ENCODE assay signal across 8 cellular contexts in genomic region chr17:45132302-45132568, GRCh38. TPM values are rescaled to one million over a fixed set of nuclear protein-coding genes. Genes with fewer than 3 reads are reported as not detected.
DNase-seq lines count a peak whose midpoint lies in the region; ATAC-seq and TF ChIP-seq lines count a peak whose summit lies in the region.

A gene with protein sequence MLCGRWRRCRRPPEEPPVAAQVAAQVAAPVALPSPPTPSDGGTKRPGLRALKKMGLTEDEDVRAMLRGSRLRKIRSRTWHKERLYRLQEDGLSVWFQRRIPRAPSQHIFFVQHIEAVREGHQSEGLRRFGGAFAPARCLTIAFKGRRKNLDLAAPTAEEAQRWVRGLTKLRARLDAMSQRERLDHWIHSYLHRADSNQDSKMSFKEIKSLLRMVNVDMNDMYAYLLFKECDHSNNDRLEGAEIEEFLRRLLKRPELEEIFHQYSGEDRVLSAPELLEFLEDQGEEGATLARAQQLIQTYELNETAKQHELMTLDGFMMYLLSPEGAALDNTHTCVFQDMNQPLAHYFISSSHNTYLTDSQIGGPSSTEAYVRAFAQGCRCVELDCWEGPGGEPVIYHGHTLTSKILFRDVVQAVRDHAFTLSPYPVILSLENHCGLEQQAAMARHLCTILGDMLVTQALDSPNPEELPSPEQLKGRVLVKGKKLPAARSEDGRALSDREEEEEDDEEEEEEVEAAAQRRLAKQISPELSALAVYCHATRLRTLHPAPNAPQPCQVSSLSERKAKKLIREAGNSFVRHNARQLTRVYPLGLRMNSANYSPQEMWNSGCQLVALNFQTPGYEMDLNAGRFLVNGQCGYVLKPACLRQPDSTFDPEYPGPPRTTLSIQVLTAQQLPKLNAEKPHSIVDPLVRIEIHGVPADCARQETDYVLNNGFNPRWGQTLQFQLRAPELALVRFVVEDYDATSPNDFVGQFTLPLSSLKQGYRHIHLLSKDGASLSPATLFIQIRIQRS (minus strand): TSS chr17:45132515. CDS start chr17:45132410, 105 bp downstream.

- H3K23me2 ChIP-seq in H9 (ENCODE audit: insufficient read length, low read depth, low read length, poor library complexity, severe bottlenecking) = peaks cover 14% of the 10 kb centered on the region

- no peak within 1 kb of the TSS for H4K91ac ChIP-seq in H9 (ENCODE audit: insufficient read length, low read depth, low read length)

- H3K4me3 ChIP-seq in fibroblast of the aortic adventitia (ENCODE audit: low read depth, low read length) = peak within 1 kb of the TSS; percentile 89
- peak within 1 kb of the TSS; percentile 67 for H3K4me3 ChIP-seq in ovary

- H3K9ac ChIP-seq in H9 (ENCODE audit: extremely low read depth, insufficient read length, low read length) = no peak within 1 kb of the TSS

- no peak within 1 kb of the TSS for H2BK20ac ChIP-seq in H9 (ENCODE audit: low read depth, low read length, poor library complexity, severe bottlenecking)

- H4K20me1 ChIP-seq in H9 (ENCODE audit: control insufficient read depth, insufficient read depth, insufficient read length) = no peaks in the 10 kb centered on the region

- peak within 1 kb of the TSS in 1 of 3 experiments; percentile 57; a peak in 1 of 7 replicates for H3K27ac Mint-ChIP-seq in H9
- peak within 1 kb of the TSS; percentile 83 for H3K27ac Mint-ChIP-seq in T-helper 1 cell treated with Interleukin-12 subunit alpha and Interleukin-12 subunit beta and Interleukin-4 antibody, amounts not matched to agents 30 μg/mL and 1 μg/mL, for 36 hours

- no peaks in the 10 kb centered on the region; the same call in 1 of the 2 replicates for H3K27me3 Mint-ChIP-seq in H9 (ENCODE audit: low read depth)
- peaks cover 14% of the 10 kb centered on the region for H3K27me3 Mint-ChIP-seq in T-helper 1 cell treated with Interleukin-12 subunit alpha and Interleukin-12 subunit beta and Interleukin-4 antibody, amounts not matched to agents 30 μg/mL and 1 μg/mL, for 36 hours (ENCODE audit: low read depth)

- H3K4me1 ChIP-seq in H9 (ENCODE audit: insufficient read depth, low read length) = no peaks in the 10 kb centered on the region; the same call in 1 of the 2 replicates
- H3K4me1 ChIP-seq in ovary (ENCODE audit: insufficient read depth) = peaks cover 19% of the 10 kb centered on the region

- H3K27ac ChIP-seq in H9 (ENCODE audit: insufficient read length, low read depth, low read length) = no peak within 1 kb of the TSS
- H3K27ac ChIP-seq in ovary = peak within 1 kb of the TSS; percentile 79 to 98

- ATAC-seq in HG03045 (IDR thresholded peaks at IDR 0.05; ENCODE audit: unreplicated experiment) (no peak), GM18868 (IDR thresholded peaks at IDR 0.05; ENCODE audit: unreplicated experiment) (no peak), HG03095 (IDR thresholded peaks at IDR 0.05; ENCODE audit: unreplicated experiment) (no peak)

- no peaks in the 10 kb centered on the region for H3K79me2 ChIP-seq in H9 (ENCODE audit: insufficient read depth, low read length)

- WGBS in H9 (ENCODE audit: extremely low coverage, insufficient read length, low lambda C conversion rate) = no CpG with 5 or more reads among the region's 38 CpGs
- 0 to 1% (median 0%) methylated on average over 10 to 37 of the region's 38 CpGs for WGBS in ovary, 3 donors

- no peak within 1 kb of the TSS for H3K23ac ChIP-seq in H9 (ENCODE audit: insufficient read length, low read depth, low read length)

- H2BK5ac ChIP-seq in H9 (ENCODE audit: insufficient read length, low read length) = no peak within 1 kb of the TSS

- TF ChIP-seq CTCF in H9 (conservative IDR thresholded peaks at IDR 0.05) (no peak), fibroblast of the aortic adventitia (IDR thresholded peaks at IDR 0.05; ENCODE audit: insufficient read depth, low read length) (no peak), ovary (IDR thresholded peaks at IDR 0.05) (no peak)

- H2BK12ac ChIP-seq in H9 (ENCODE audit: insufficient read length, low read depth, low read length) = no peak within 1 kb of the TSS

- no peak within 1 kb of the TSS for H2AK5ac ChIP-seq in H9 (ENCODE audit: insufficient read length, low read length)

- H3K9me3 ChIP-seq in H9 (ENCODE audit: control insufficient read depth, low read depth, low read length) (no peaks in the 10 kb centered on the region), ovary (no peaks in the 10 kb centered on the region)

- TF ChIP-seq EP300 in ovary (IDR thresholded peaks at IDR 0.05) = no peak

- H2BK120ac ChIP-seq in H9 (ENCODE audit: low read depth, low read length, poor library complexity, severe bottlenecking) = no peak within 1 kb of the TSS

- intact Hi-C loops in ovary (cut with DNase I) = loop anchor here in 2 of 4 donors (5.0 to 10.0 kb wide), 2 partner anchors 183 to 210 kb away; partner anchors contain the start of gene MAP3K14 (in 1 of the 2)

- DNase-seq in H9 = no peak
- DNase-seq in fibroblast of the aortic adventitia (ENCODE audit: low read depth) = no peak
- DNase-seq in ovary = no peak
- no peak for DNase-seq in central memory CD4-positive, alpha-beta T cell

- H3K18ac ChIP-seq in H9 (ENCODE audit: insufficient read length, low read depth, low read length) = no peak within 1 kb of the TSS

- no peak within 1 kb of the TSS for H4K5ac ChIP-seq in H9 (ENCODE audit: insufficient read length, low read depth, low read length)

- H3K27me3 ChIP-seq in H9 (ENCODE audit: insufficient read depth, low read length) (no peaks in the 10 kb centered on the region), ovary (no peaks in the 10 kb centered on the region)

- H3K14ac ChIP-seq in H9 (ENCODE audit: insufficient read depth, low read length) = peak within 1 kb of the TSS; percentile 23; the same call in 1 of the 2 replicates

- no peak for TF ChIP-seq POLR2A in ovary (IDR thresholded peaks at IDR 0.05)

- peak within 1 kb of the TSS; percentile 73 to 85 for H3K4me3 Mint-ChIP-seq in H9
- peak within 1 kb of the TSS; percentile 87 for H3K4me3 Mint-ChIP-seq in T-helper 1 cell treated with Interleukin-12 subunit alpha and Interleukin-12 subunit beta and Interleukin-4 antibody, amounts not matched to agents 30 μg/mL and 1 μg/mL, for 36 hours

- H3K36me3 ChIP-seq in ovary = no peaks in the 10 kb centered on the region

- no peaks in the 10 kb centered on the region for H3K36me3 Mint-ChIP-seq in H9 (ENCODE audit: insufficient read depth in 1 of 3, low read depth in 3 of 3)
- H3K36me3 Mint-ChIP-seq in T-helper 1 cell treated with Interleukin-12 subunit alpha and Interleukin-12 subunit beta and Interleukin-4 antibody, amounts not matched to agents 30 μg/mL and 1 μg/mL, for 36 hours (ENCODE audit: low read depth) = peaks cover 3% of the 10 kb centered on the region

- peaks cover 32 to 37% of the 10 kb centered on the region in 2 experiments for H3K4me1 Mint-ChIP-seq in H9
- H3K4me1 Mint-ChIP-seq in T-helper 1 cell treated with Interleukin-12 subunit alpha and Interleukin-12 subunit beta and Interleukin-4 antibody, amounts not matched to agents 30 μg/mL and 1 μg/mL, for 36 hours (ENCODE audit: low read depth) = peaks cover 6% of the 10 kb centered on the region

- no peak within 1 kb of the TSS for H3K4ac ChIP-seq in H9 (ENCODE audit: low read depth, low read length)

- H2AFZ ChIP-seq in H9 (ENCODE audit: low read length) = no peak within 1 kb of the TSS

- H3K9me3 Mint-ChIP-seq in H9 = peaks cover 3 to 5% of the 10 kb centered on the region in 2 experiments; a peak in 4 of 5 replicates
- no peaks in the 10 kb centered on the region for H3K9me3 Mint-ChIP-seq in T-helper 1 cell treated with Interleukin-12 subunit alpha and Interleukin-12 subunit beta and Interleukin-4 antibody, amounts not matched to agents 30 μg/mL and 1 μg/mL, for 36 hours

- peak within 1 kb of the TSS; percentile 66 for H3K4me2 ChIP-seq in H9 (ENCODE audit: insufficient read depth, insufficient read length, low read length)

- no peak within 1 kb of the TSS for H3K56ac ChIP-seq in H9 (ENCODE audit: insufficient read length, low read depth, low read length)

- no peak within 1 kb of the TSS for H3T11ph ChIP-seq in H9 (ENCODE audit: low read length)

- H2BK15ac ChIP-seq in H9 (ENCODE audit: low read depth, low read length) = no peak within 1 kb of the TSS

- no peaks in the 10 kb centered on the region for H3K79me1 ChIP-seq in H9 (ENCODE audit: insufficient read depth, low read depth, low read length, poor library complexity, severe bottlenecking)

- no peak within 1 kb of the TSS for H4K8ac ChIP-seq in H9 (replicated peaks; ENCODE audit: insufficient read length, low read depth, low read length)

RNA-seq across cellular contexts. Expression of the gene that starts here (rescaled TPM):
- 41.6 and 48.5 TPM in 2 replicates for total RNA-seq in H9 (2021)
- total RNA-seq in fibroblast of the aortic adventitia (ENCODE audit: low replicate concordance) = 56.0 and 86.3 TPM in 2 replicates
- total RNA-seq in ovary = 100 to 1,000 TPM in 2 of 7 donors, 10 to 100 TPM in 5; 33.0 to 166 (median 84.9) TPM
- polyA plus RNA-seq in ovary = 10 to 100 TPM; 12.1 to 59.3 TPM
